In the genomic region with DNA sequence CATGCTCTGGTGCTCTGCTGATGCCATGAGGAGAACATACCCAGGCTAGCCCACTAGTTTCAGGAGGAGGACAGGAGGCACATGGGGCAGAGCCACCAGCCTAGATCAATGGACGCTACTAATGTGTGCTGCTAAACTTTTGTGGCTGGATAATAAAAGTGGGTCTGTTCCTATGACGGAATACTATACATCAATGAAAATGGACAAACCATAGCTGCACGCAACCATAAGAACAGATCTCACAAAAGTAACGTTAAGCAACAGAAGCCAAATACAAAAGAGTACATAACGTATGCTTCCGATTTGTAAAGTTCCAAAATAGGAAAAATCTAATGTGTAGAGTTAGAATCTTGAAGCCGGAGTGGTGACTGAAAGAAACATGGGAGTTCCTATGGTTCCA, we compare ENCODE assay signal across 1 cellular context.
TF ChIP-seq lines count a peak whose summit lies in the region.

No MANE protein-coding gene starts in this region.

TF ChIP-seq in IMR-90, 13 proteins besides CTCF, POLR2A, EP300 and RAD21 (continued from another document):
- no peak for TF ChIP-seq MXI1 (IDR thresholded peaks at IDR 0.05; ENCODE audit: borderline replicate concordance, low read depth, low read length)
- TF ChIP-seq MAFK (IDR thresholded peaks at IDR 0.05; ENCODE audit: low read depth, low read length): no peak
- TF ChIP-seq FOS (IDR thresholded peaks at IDR 0.05; ENCODE audit: low read depth, low read length): no peak
- TF ChIP-seq RFX5 (IDR thresholded peaks at IDR 0.05; ENCODE audit: low read depth, low read length): no peak
- TF ChIP-seq BHLHE40 (IDR thresholded peaks at IDR 0.05; ENCODE audit: low read depth, low read length): no peak
- no peak for TF ChIP-seq SMC3 (IDR thresholded peaks at IDR 0.05; ENCODE audit: low read depth, low read length)
- TF ChIP-seq RCOR1 (IDR thresholded peaks at IDR 0.05; ENCODE audit: insufficient replicate concordance, low read length): no peak
- TF ChIP-seq NFE2L2 (IDR thresholded peaks at IDR 0.05; ENCODE audit: low read depth, low read length): no peak
